In the genomic region with DNA sequence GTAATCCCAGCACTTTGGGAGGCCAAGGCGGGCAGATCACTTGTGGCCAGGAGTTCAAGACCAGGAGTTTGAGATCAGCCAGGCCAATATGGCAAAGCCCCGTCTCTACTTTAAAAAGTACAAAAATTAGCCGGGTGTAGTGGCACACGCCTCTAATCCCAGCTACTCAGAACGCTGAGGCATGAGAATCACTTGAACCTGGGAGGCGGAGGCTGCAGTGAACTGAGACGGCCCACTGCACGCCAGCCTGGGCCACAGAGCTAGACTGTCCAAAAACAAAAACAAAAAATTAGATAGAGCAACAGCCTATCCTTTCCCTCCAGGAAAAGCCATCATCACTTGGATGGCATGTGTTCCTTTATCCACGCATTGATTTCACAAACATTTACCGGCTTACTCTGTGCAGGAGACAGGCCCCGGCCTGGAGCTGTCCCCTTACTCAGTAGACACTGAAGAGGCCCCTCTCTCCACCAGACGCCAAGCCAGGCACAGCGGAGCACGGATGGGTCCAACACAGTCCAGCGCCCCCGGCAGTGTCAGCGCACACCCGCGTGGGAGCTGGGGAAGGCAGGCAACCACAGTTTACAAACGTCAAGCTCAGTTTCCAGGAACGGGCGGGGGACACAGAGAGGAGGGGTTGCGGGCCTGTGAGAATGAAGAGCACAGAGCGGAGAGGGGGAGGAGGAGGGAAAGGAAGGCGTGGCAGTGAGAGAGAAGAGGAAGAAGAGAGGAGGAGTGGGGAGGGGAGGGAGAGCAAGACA, we compare ENCODE assay signal across 10 cellular contexts. TPM values are rescaled to one million over a fixed set of nuclear protein-coding genes. Genes with fewer than 3 reads are reported as not detected.
DNase-seq lines count a peak whose midpoint lies in the region; ATAC-seq, FAIRE-seq and TF ChIP-seq lines count a peak whose summit lies in the region.
"Had no signal": no experiment of that assay in that cellular context is flagged by ENCODE, and none has a peak within 500 bp of the region (broad histone marks: within the 10 kb centered on the region; RNA-seq: fewer than 3 reads in every experiment).

No MANE protein-coding gene starts in this region.

- no peaks in the 10 kb centered on the region for H4K20me1 ChIP-seq in Loucy (ENCODE audit: insufficient read depth, low read length, poor library complexity, severe bottlenecking)

- H2AFZ ChIP-seq in Loucy (ENCODE audit: low read length): no peak overlapping the region

- H3K9ac ChIP-seq in Loucy (ENCODE audit: low read depth, low read length, poor library complexity, severe bottlenecking): no peak overlapping the region

- H3K4me3 ChIP-seq in Loucy (ENCODE audit: low read length, poor library complexity, severe bottlenecking): peak overlapping the region; percentile 72
- H3K4me3 ChIP-seq in heart right ventricle: peak overlapping the region in 7 of 10 donors; percentile 12 to 51 (median 37)

- peak in 7 of 8 donors; percentile 55 to 74 (median 65) for ATAC-seq in heart right ventricle

- H3K79me2 ChIP-seq in Loucy (ENCODE audit: insufficient read depth, low read length): no peaks in the 10 kb centered on the region

- FAIRE-seq in RCC 7860 (lab: Jason Lieb, UNC): no peak

- peak overlapping the region; percentile 91 for H3K4me2 ChIP-seq in Loucy (ENCODE audit: low read depth, low read length, poor library complexity, severe bottlenecking)

- 61 to 70% methylated on average over 25 of the region's 25 CpGs for WGBS in heart right ventricle, 2 donors

- 0 out of 2 replicates have a peak, but pooled peaks cover 4% of the 10 kb centered on the region for H3F3A ChIP-seq in Loucy (ENCODE audit: low read depth)

- no peaks in the 10 kb centered on the region for H3K27me3 ChIP-seq in Loucy (ENCODE audit: insufficient read depth, low read length, poor library complexity, severe bottlenecking)
- H3K27me3 ChIP-seq in heart right ventricle: peaks cover 0 to 71% (median 31%) of the 10 kb centered on the region in 7 donors

- H3K4me1 ChIP-seq in Loucy (ENCODE audit: insufficient read depth, low read length, poor library complexity, severe bottlenecking) (peaks cover 35% of the 10 kb centered on the region), heart right ventricle (peaks cover 0 to 21% (median 16%) of the 10 kb centered on the region in 9 donors)

- peak overlapping the region in 1 of 10 donors; percentile 21 for H3K27ac ChIP-seq in heart right ventricle

- H3K9me3 ChIP-seq in Loucy (ENCODE audit: insufficient read depth, low read depth, low read length): no peaks in the 10 kb centered on the region
- H3K9me3 ChIP-seq in heart right ventricle: peaks cover 0 to 7% (median 2%) of the 10 kb centered on the region in 11 donors

- H3K36me3 ChIP-seq in Loucy (ENCODE audit: insufficient read depth, low read length) (no peaks in the 10 kb centered on the region), heart right ventricle (no peaks in the 10 kb centered on the region)

- TF ChIP-seq CTCF in Loucy (conservative IDR thresholded peaks at IDR 0.05; ENCODE audit: low read length) (no peak), heart right ventricle (IDR thresholded peaks at IDR 0.05) (no peak)

- H3K9me2 ChIP-seq in Loucy (replicated peaks; ENCODE audit: low read depth, low read length): no peaks in the 10 kb centered on the region

- DNase-seq in activated CD8-positive, alpha-beta memory T cell treated with anti-CD3 and anti-CD28 coated beads for 4 hours (ENCODE audit: low read depth in 2 of 2): peak; percentile 19 to 46
- DNase-seq in heart right ventricle: peak in 1 of 2 donors; percentile 51
- DNase-seq in stimulated activated CD4-positive, alpha-beta T cell treated with anti-CD3 and anti-CD28 coated beads, Interleukin-12 subunit alpha, Interleukin-12 subunit beta, amount 100 ng/mL, for 48 hours (ENCODE audit: low read depth in 2 of 3, low spot score in 1 of 3): peak in 2 of 3 donors; percentile 37 to 40
- DNase-seq in NCI-H446 treated with DMSO at 0.1 percent for 48 hours (lab: John Stamatoyannopoulos, UW): no peak
- no peak for DNase-seq in HuH-7 (ENCODE audit: low spot score)
- DNase-seq in RCC 7860 (ENCODE audit: low spot score): no peak
- no peak for DNase-seq in cerebellar nuclear complex (lab: John Stamatoyannopoulos, UW)

- intact Hi-C loops in heart right ventricle (cut with DNase I): loop anchor here in 1 of 10 donors (5.0 kb wide), 1 partner anchor 59 kb away; no protein-coding TSS in a partner anchor

RNA-seq across cellular contexts. Expression of a gene that starts 3.1 kb away (rescaled TPM):
- under 1 TPM in 6 of 10 donors, not detected in 4; 0.09 to 0.21 (median 0.15) TPM for total RNA-seq in heart right ventricle
- polyA plus RNA-seq in heart right ventricle: under 1 TPM in 1 of 2 donors, not detected in 1; 0.01 TPM

RNA-seq across cellular contexts. Expression of a gene that starts 26.4 kb away (rescaled TPM):
- under 1 TPM in 9 of 10 donors, not detected in 1; 0.05 to 0.81 (median 0.41) TPM for total RNA-seq in heart right ventricle
- polyA plus RNA-seq in heart right ventricle: under 1 TPM; 0.07 to 0.10 TPM

RNA-seq across cellular contexts. Expression of a gene that starts 44.8 kb away (rescaled TPM):
- total RNA-seq in heart right ventricle: 1 to 10 TPM in 9 of 10 donors, under 1 TPM in 1; 0.87 to 4.5 (median 1.6) TPM
- polyA plus RNA-seq in heart right ventricle: under 1 TPM; 0.12 to 0.51 TPM
- total RNA-seq: M059J, mononuclear cell had no signal

Comparison
In these comparisons a context has a peak if more than half of its experiments do, and no peak if none do; other contexts are left out.
1. DNase-seq: peak in activated CD8-positive, alpha-beta memory T cell treated with anti-CD3 and anti-CD28 coated beads for 4 hours (2 of 2) and stimulated activated CD4-positive, alpha-beta T cell treated with anti-CD3 and anti-CD28 coated beads, Interleukin-12 subunit alpha, Interleukin-12 subunit beta, amount 100 ng/mL, for 48 hours (2 of 3); none in NCI-H446 treated with DMSO at 0.1 percent for 48 hours (single experiment), HuH-7 (single experiment), RCC 7860 (single experiment) and cerebellar nuclear complex (0 of 2).